ENCODE assay signal across 29 cellular contexts in the genomic region with DNA sequence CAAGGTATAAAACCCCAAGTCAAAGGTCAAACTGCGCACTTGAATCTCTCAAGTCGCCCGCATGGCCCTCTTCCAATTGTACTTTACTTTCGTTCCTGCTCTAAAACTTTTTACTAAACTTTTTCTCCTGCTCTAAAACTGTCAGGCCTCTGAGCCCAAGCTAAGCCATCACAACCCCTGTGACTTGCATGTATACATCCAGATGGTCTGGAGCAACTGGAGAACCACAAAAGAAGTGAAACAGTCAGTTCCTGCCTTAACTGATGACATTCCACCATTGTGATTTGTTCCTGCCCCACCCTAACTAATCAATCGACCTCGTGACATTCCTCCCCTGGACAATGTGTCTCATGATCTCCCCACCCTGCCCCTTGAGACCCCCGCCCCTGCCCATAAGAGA.
"Had no signal": no experiment of that assay in that cellular context is flagged by ENCODE, and none has a peak within 500 bp of the region (broad histone marks: within the 10 kb centered on the region; RNA-seq: fewer than 3 reads in every experiment).

No MANE protein-coding gene starts in this region.

- H3K27ac ChIP-seq: stomach, suprapubic skin, testis, thoracic aorta, thyroid gland, tibial artery, tibial nerve, transverse colon, upper lobe of left lung, upper lobe of right lung, uterus, vagina had no signal

- H3K4me1 ChIP-seq: stomach, suprapubic skin, testis, thyroid gland, tibial artery, tibial nerve, transverse colon, upper lobe of left lung, upper lobe of right lung, uterus, vagina had no signal

- H3K36me3 Mint-ChIP-seq: stimulated activated effector memory CD8-positive, alpha-beta T cell treated with anti-CD3 and anti-CD28 coated beads, Interleukin-12 subunit alpha, Interleukin-12 subunit beta, amount 100 ng/mL, for 72 hours; type B pancreatic cell had no signal

- ATAC-seq: stimulated activated effector memory CD8-positive, alpha-beta T cell treated with anti-CD3 and anti-CD28 coated beads, Interleukin-12 subunit alpha, Interleukin-12 subunit beta, amount 100 ng/mL, for 72 hours; stimulated activated memory B cell treated with anti-CD40 and anti-IgM and Interleukin-4, amounts not matched to agents 10 μg/mL and 1 μg/mL and 100 μg/mL, for 72 hours; stimulated activated naive B cell treated with anti-CD40 and anti-IgM and Interleukin-4, amounts not matched to agents 10 μg/mL and 1 μg/mL and 100 μg/mL, for 72 hours; stimulated activated naive CD8-positive, alpha-beta T cell treated with anti-CD3 and anti-CD28 coated beads, Interleukin-15, amount 100 ng/mL, for 72 hours; stimulated activated naive CD8-positive, alpha-beta T cell treated with anti-CD3 and anti-CD28 coated beads, Interleukin-15, Interleukin-2, amounts not matched to agents 100 U/mL and 50 U/mL, for 24 hours; upper lobe of right lung had no signal

- FAIRE-seq: urothelium cell line had no signal

- H3K27me3 ChIP-seq: stomach, suprapubic skin, testis, thyroid gland, tibial artery, tibial nerve, transverse colon, upper lobe of left lung, upper lobe of right lung, uterus, vagina had no signal

- H3K36me3 ChIP-seq: stomach, suprapubic skin, thoracic aorta, thyroid gland, tibial artery, tibial nerve, transverse colon, upper lobe of left lung, upper lobe of right lung, uterus, vagina had no signal

- H3K27ac Mint-ChIP-seq: stimulated activated effector memory CD8-positive, alpha-beta T cell treated with anti-CD3 and anti-CD28 coated beads, Interleukin-12 subunit alpha, Interleukin-12 subunit beta, amount 100 ng/mL, for 72 hours; stimulated activated memory B cell treated with anti-CD40 and anti-IgM and Interleukin-4, amounts not matched to agents 10 μg/mL and 1 μg/mL and 100 μg/mL, for 72 hours; stimulated activated naive B cell treated with anti-CD40 and anti-IgM and Interleukin-4, amounts not matched to agents 10 μg/mL and 1 μg/mL and 100 μg/mL, for 72 hours; stimulated activated naive CD8-positive, alpha-beta T cell treated with anti-CD3 and anti-CD28 coated beads, Interleukin-15, amount 100 ng/mL, for 72 hours; stimulated activated naive CD8-positive, alpha-beta T cell treated with anti-CD3 and anti-CD28 coated beads, Interleukin-15, Interleukin-2, amounts not matched to agents 100 ng/mL and 50 ng/mL, for 24 hours; type B pancreatic cell had no signal

- H3K4me1 Mint-ChIP-seq: stimulated activated memory B cell treated with anti-CD40 and anti-IgM and Interleukin-4, amounts not matched to agents 10 μg/mL and 1 μg/mL and 100 μg/mL, for 72 hours; stimulated activated naive CD8-positive, alpha-beta T cell treated with anti-CD3 and anti-CD28 coated beads, Interleukin-15, amount 100 ng/mL, for 72 hours had no signal

- H3K4me3 ChIP-seq: stomach, suprapubic skin, testis, thoracic aorta, thyroid gland, tibial artery, tibial nerve, transverse colon, upper lobe of left lung, upper lobe of right lung, uterus, vagina had no signal

- DNase-seq: stimulated activated CD4-positive, alpha-beta T cell treated with anti-CD3 and anti-CD28 coated beads, Interleukin-2, amount 100 ng/mL, for 48 hours; stimulated activated CD4-positive, alpha-beta T cell treated with anti-CD3 and anti-CD28 coated beads, Interleukin-4, amount 100 ng/mL, for 1 hour; stimulated activated CD4-positive, alpha-beta T cell treated with anti-CD3 and anti-CD28 coated beads, Interleukin-4, amount 100 ng/mL, for 24 hours; stimulated activated CD4-positive, alpha-beta T cell treated with anti-CD3 and anti-CD28 coated beads, Interleukin-4, amount 100 ng/mL, for 4 hours; stimulated activated CD8-positive, alpha-beta memory T cell treated with anti-CD3 and anti-CD28 coated beads, Interleukin-4, amount 100 ng/mL, for 48 hours; stimulated activated naive B cell treated with anti-CD40 and anti-IgM and Interleukin-4, amounts not matched to agents 10 μg/mL and 1 μg/mL and 100 μg/mL, for 72 hours; stimulated activated naive CD4-positive, alpha-beta T cell; stimulated activated naive CD4-positive, alpha-beta T cell treated with Interleukin-2 at 50 U/mL for 16 hours; stimulated activated naive CD8-positive, alpha-beta T cell treated with anti-CD3 and anti-CD28 coated beads, Interleukin-15, amount 100 ng/mL, for 72 hours; stimulated activated naive CD8-positive, alpha-beta T cell treated with anti-CD3 and anti-CD28 coated beads, Interleukin-15, Interleukin-2, amounts not matched to agents 100 U/mL and 50 U/mL, for 24 hours; stomach; substantia nigra; testis; thyroid gland; tibial artery; transverse colon; trophoblast cell; upper lobe of left lung; upper lobe of right lung; uterus had no signal

- H3K4me3 Mint-ChIP-seq: stimulated activated effector memory CD8-positive, alpha-beta T cell treated with anti-CD3 and anti-CD28 coated beads, Interleukin-12 subunit alpha, Interleukin-12 subunit beta, amount 100 ng/mL, for 72 hours; stimulated activated memory B cell treated with anti-CD40 and anti-IgM and Interleukin-4, amounts not matched to agents 10 μg/mL and 1 μg/mL and 100 μg/mL, for 72 hours; stimulated activated naive B cell treated with anti-CD40 and anti-IgM and Interleukin-4, amounts not matched to agents 10 μg/mL and 1 μg/mL and 100 μg/mL, for 72 hours; stimulated activated naive CD8-positive, alpha-beta T cell treated with anti-CD3 and anti-CD28 coated beads, Interleukin-15, amount 100 ng/mL, for 72 hours; stimulated activated naive CD8-positive, alpha-beta T cell treated with anti-CD3 and anti-CD28 coated beads, Interleukin-15, Interleukin-2, amounts not matched to agents 100 ng/mL and 50 ng/mL, for 24 hours; type B pancreatic cell had no signal

- H3K9me3 ChIP-seq: suprapubic skin, testis, thoracic aorta, thyroid gland, upper lobe of right lung, uterus, vagina had no signal

- H3K27me3 Mint-ChIP-seq: stimulated activated memory B cell treated with anti-CD40 and anti-IgM and Interleukin-4, amounts not matched to agents 10 μg/mL and 1 μg/mL and 100 μg/mL, for 72 hours; stimulated activated naive B cell treated with anti-CD40 and anti-IgM and Interleukin-4, amounts not matched to agents 10 μg/mL and 1 μg/mL and 100 μg/mL, for 72 hours; stimulated activated naive CD8-positive, alpha-beta T cell treated with anti-CD3 and anti-CD28 coated beads, Interleukin-15, amount 100 ng/mL, for 72 hours; stimulated activated naive CD8-positive, alpha-beta T cell treated with anti-CD3 and anti-CD28 coated beads, Interleukin-15, Interleukin-2, amounts not matched to agents 100 ng/mL and 50 ng/mL, for 24 hours had no signal
